In the genomic region with DNA sequence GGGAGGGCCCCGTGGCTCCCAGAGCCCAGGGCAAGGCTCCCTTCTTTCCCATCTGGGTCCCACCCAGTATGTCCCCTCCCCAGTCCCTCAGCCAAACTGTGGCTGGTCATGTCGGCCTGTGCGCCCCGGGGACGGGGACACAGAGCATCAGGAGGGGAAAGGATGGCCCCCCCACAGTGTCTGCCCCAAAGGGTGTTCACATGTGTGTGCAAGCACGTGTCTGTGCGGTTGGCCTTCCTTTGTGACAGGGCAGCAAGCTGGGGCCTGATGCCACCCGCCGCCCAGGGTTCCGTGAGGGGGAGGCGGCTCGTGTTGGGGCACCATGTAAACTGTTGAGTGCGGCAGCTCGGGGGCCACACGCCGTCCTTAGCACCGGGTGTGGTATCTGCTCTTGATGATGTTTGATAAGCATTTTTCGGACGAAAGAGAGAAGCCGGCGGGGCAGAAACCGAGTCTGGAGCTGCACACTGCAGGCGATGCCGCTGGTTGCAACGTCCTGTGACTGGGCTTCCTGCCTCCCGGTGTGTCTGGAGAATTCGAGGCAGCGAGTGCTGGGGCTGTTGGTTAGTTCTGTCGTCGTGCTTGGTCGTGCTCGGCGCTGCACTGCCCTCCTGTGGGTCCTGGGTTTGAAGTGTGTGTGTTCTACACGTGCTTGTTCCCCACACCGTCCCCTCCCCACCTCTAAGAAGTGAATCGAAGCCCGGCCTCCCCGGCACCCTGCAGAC, we compare ENCODE assay signal across 2 cellular contexts.
TF ChIP-seq lines count a peak whose summit lies in the region.

No MANE protein-coding gene starts in this region.

TF ChIP-seq in GM23338, 12 proteins besides CTCF, POLR2A, EP300 and RAD21:
- TF ChIP-seq EZH2phosphoT487 (IDR thresholded peaks at IDR 0.05; ENCODE audit: unreplicated experiment) (no peak), STAT1 (IDR thresholded peaks at IDR 0.05; ENCODE audit: unreplicated experiment) (no peak), NANOG (IDR thresholded peaks at IDR 0.05; ENCODE audit: borderline replicate concordance) (no peak), ZNF114 (CRISPR knock-in tag; IDR thresholded peaks at IDR 0.05) (no peak), JUNB (IDR thresholded peaks at IDR 0.05; ENCODE audit: unreplicated experiment) (no peak), ZNF331 (CRISPR knock-in tag; IDR thresholded peaks at IDR 0.05; ENCODE audit: low read depth) (no peak), ETS1 (IDR thresholded peaks at IDR 0.05) (no peak), EZH2 (IDR thresholded peaks at IDR 0.05; ENCODE audit: low read depth, unreplicated experiment) (no peak), POLR2AphosphoS5 (IDR thresholded peaks at IDR 0.05; ENCODE audit: low read depth) (no peak), CREB1 (CRISPR knock-in tag; IDR thresholded peaks at IDR 0.05; ENCODE audit: low read depth) (no peak)
- TF ChIP-seq, protein P1, sequence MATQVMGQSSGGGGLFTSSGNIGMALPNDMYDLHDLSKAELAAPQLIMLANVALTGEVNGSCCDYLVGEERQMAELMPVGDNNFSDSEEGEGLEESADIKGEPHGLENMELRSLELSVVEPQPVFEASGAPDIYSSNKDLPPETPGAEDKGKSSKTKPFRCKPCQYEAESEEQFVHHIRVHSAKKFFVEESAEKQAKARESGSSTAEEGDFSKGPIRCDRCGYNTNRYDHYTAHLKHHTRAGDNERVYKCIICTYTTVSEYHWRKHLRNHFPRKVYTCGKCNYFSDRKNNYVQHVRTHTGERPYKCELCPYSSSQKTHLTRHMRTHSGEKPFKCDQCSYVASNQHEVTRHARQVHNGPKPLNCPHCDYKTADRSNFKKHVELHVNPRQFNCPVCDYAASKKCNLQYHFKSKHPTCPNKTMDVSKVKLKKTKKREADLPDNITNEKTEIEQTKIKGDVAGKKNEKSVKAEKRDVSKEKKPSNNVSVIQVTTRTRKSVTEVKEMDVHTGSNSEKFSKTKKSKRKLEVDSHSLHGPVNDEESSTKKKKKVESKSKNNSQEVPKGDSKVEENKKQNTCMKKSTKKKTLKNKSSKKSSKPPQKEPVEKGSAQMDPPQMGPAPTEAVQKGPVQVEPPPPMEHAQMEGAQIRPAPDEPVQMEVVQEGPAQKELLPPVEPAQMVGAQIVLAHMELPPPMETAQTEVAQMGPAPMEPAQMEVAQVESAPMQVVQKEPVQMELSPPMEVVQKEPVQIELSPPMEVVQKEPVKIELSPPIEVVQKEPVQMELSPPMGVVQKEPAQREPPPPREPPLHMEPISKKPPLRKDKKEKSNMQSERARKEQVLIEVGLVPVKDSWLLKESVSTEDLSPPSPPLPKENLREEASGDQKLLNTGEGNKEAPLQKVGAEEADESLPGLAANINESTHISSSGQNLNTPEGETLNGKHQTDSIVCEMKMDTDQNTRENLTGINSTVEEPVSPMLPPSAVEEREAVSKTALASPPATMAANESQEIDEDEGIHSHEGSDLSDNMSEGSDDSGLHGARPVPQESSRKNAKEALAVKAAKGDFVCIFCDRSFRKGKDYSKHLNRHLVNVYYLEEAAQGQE (IDR thresholded peaks at IDR 0.05; ENCODE audit: unreplicated experiment) = no peak
TF ChIP-seq in GM23338: peak in this region for 0.

TF ChIP-seq in WTC11, 78 proteins besides CTCF, POLR2A, EP300 and RAD21:
- no peak for TF ChIP-seq ZNF219 (CRISPR knock-in tag; IDR thresholded peaks at IDR 0.05; ENCODE audit: borderline replicate concordance)
- no peak for TF ChIP-seq ATF1 (CRISPR knock-in tag; IDR thresholded peaks at IDR 0.05)
- no peak for TF ChIP-seq HMGA2 (CRISPR knock-in tag; IDR thresholded peaks at IDR 0.05)
